ENCODE assay signal across 12 cellular contexts in the genomic region with DNA sequence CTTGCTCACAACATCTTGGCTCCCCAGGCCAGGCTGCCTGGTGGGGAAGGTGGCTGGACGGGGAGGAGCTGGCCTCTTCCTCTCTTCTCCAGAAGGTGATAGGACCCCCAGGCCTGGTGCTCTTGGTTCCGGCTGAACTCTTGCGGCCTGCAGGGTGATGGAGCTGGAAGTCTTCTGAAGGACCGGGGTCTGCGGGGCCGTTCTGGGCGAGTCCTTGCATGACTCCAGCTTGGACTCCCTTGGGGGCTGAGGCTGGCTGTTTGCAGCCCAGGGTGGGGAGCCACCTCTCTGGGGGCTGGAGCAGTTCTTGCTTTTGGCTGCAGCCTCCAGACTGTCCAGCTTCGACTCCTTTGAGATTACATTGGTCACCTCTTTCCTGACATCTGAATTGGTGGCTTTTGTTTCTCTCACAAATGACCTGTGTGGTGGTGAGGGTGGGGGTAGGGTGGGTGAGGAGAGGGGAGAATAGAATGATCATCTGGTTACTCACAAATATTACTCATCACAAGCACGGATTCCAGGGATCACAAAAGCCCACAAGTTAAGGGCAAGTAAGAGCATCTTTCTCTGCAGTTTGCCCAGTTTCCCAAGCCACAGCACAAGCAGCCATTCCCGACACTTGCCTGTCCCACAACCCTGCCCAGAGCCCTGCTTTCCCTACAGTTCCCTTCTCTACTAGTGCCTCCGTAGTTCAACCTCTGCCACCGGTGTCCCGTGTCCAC.
DNase-seq lines count a peak whose midpoint lies in the region; ATAC-seq and TF ChIP-seq lines count a peak whose summit lies in the region.
"Had no signal": no experiment of that assay in that cellular context is flagged by ENCODE, and none has a peak within 500 bp of the region (broad histone marks: within the 10 kb centered on the region; RNA-seq: fewer than 3 reads in every experiment).

No MANE protein-coding gene starts in this region.

- intact Hi-C loops in dorsolateral prefrontal cortex (cut with DNase I) = no loop called here

- peaks cover 52% of the 10 kb centered on the region for H3K4me1 ChIP-seq in SJSA1 (replicated peaks)

- H3K4me3 ChIP-seq in SJSA1 = no peak overlapping the region
- H3K4me3 ChIP-seq in fibroblast of mammary gland (ENCODE audit: control insufficient read depth, low read depth, low read length) = no peak overlapping the region
- H3K4me3 ChIP-seq in dorsolateral prefrontal cortex = no peak overlapping the region

- H3K27me3 ChIP-seq in SJSA1 (replicated peaks) (no peaks in the 10 kb centered on the region), dorsolateral prefrontal cortex (peaks cover 0 to 1% (median 0%) of the 10 kb centered on the region in 45 donors)

- H3K27ac ChIP-seq in SJSA1 = peak overlapping the region; percentile 90
- no peak overlapping the region for H3K27ac ChIP-seq in dorsolateral prefrontal cortex

- ATAC-seq in HG02870 (IDR thresholded peaks at IDR 0.05; ENCODE audit: unreplicated experiment) = no peak
- ATAC-seq: sciatic nerve had no signal

- peaks cover 3% of the 10 kb centered on the region; the same call in 1 of the 2 replicates for H3K36me3 ChIP-seq in SJSA1

- DNase-seq in GM04503 (ENCODE audit: low read depth) (peak; percentile 82), SJSA1 (ENCODE audit: low read depth in 1 of 2, low spot score in 2 of 2) (peak; percentile 76 to 78), fibroblast of mammary gland (ENCODE audit: low read depth) (peak; percentile 93), renal cortical epithelial cell (ENCODE audit: low read depth) (peak; percentile 92), Ammon's horn (ENCODE audit: low spot score) (no peak), dorsolateral prefrontal cortex (no peak)
- DNase-seq in activated effector memory CD4-positive, alpha-beta T cell treated with Interleukin-2 at 50 U/mL for 16 hours = no peak
- DNase-seq: activated CD4-positive, CD25-positive, alpha-beta regulatory T cell; NCI-H146; NCI-H748 treated with DMSO at 0.1 percent for 48 hours had no signal

- TF ChIP-seq CTCF in fibroblast of mammary gland (conservative IDR thresholded peaks at IDR 0.05; ENCODE audit: control insufficient read depth, insufficient read depth, low read depth, low read length) (no peak), dorsolateral prefrontal cortex (IDR thresholded peaks at IDR 0.05 in 54 of 56, conservative IDR thresholded peaks at IDR 0.05 in 2 of 56; ENCODE audit: low read depth in 1 of 56, partially characterized antibody in 56 of 56) (no peak)

- no peaks in the 10 kb centered on the region for H3K9me3 ChIP-seq in SJSA1 (replicated peaks)

Comparison
In these comparisons a context has a peak if more than half of its experiments do, and no peak if none do; other contexts are left out.
1. DNase-seq: peak in GM04503 (single experiment), SJSA1 (2 of 2), fibroblast of mammary gland (single experiment) and renal cortical epithelial cell (single experiment); none in Ammon's horn (single experiment), activated effector memory CD4-positive, alpha-beta T cell treated with Interleukin-2 at 50 U/mL for 16 hours (single experiment) and dorsolateral prefrontal cortex (0 of 10).